14 cellular contexts compared by ENCODE assay signal in the genomic region with DNA sequence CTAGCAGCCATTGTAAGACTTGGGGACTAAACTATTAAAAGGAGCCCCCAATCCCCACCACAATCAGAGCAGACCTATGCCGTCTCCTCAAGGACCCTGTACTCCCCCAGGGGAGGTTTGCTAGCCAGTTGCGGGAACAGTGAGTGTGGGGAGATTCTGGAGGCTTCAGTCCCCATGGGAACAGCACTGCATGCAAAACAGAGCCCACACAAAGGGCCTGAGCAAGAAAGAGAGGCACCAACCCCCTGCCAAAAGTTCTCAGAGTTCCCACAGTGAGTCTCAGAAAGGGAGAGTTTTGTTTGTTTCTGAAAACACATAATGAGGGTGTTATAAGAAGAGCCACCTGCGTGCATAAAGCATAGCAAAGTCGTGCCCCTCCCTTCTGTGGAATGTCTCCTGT. TPM values are rescaled to one million over a fixed set of nuclear protein-coding genes. Genes with fewer than 3 reads are reported as not detected.
A peak's percentile ranks its signal among the peaks of the same experiment; 100 is the strongest.
DNase-seq lines count a peak whose midpoint lies in the region; ATAC-seq, FAIRE-seq and TF ChIP-seq lines count a peak whose summit lies in the region.
"Had no signal": no experiment of that assay in that cellular context is flagged by ENCODE, and none has a peak within 500 bp of the region (broad histone marks: within the 10 kb centered on the region; RNA-seq: fewer than 3 reads in every experiment).

No MANE protein-coding gene starts in this region.

- 63 to 75% (median 67%) methylated on average over 2 to 4 of the region's 4 CpGs for WGBS in adrenal gland, 4 donors

- intact Hi-C loops in adrenal gland (cut with DNase I): no loop called here

- DNase-seq in GM12864 (ENCODE audit: low read depth) (peak; percentile 22), anterior cingulate cortex (lab: John Stamatoyannopoulos, UW) (peak in 41 of 58 donors; percentile 10 to 83 (median 48)), HTR-8/SVneo (ENCODE audit: insufficient read length, low spot score) (no peak), adrenal gland (no peak), AG08395 (ENCODE audit: low spot score) (no peak)
- no peak for DNase-seq in activated CD4-positive, CD25-positive, alpha-beta regulatory T cell treated with anti-CD3 and anti-CD28 coated beads, Interleukin-2, amount 50 U/mL, for 72 hours
- DNase-seq: activated CD8-positive, alpha-beta memory T cell treated with anti-CD3 and anti-CD28 coated beads, Interleukin-2, amount 10 ng/mL, durations not matched to agents 7 days and 5 days; foreskin melanocyte; IMR-90; NCI-H226; spleen had no signal

- H3K27me3 ChIP-seq in adrenal gland: no peaks in the 10 kb centered on the region
- H3K27me3 ChIP-seq: cardiac muscle cell had no signal

- H3K27ac ChIP-seq in adrenal gland: no peak overlapping the region
- H3K27ac ChIP-seq: cardiac muscle cell, spleen had no signal

- H3K9me3 ChIP-seq in adrenal gland (replicated peaks in 1 of 3): no peaks in the 10 kb centered on the region
- H3K9me3 ChIP-seq: spleen had no signal

- no peak overlapping the region for H3K4me3 ChIP-seq in GM12864 (ENCODE audit: low read depth, low read length)
- no peak overlapping the region for H3K4me3 ChIP-seq in adrenal gland
- H3K4me3 ChIP-seq: cardiac muscle cell, spleen had no signal

- TF ChIP-seq CTCF in GM12864 (IDR thresholded peaks at IDR 0.05; ENCODE audit: low read depth, low read length, missing control alignments): no peak
- TF ChIP-seq CTCF in adrenal gland (IDR thresholded peaks at IDR 0.05): no peak

- ATAC-seq in GM19467 (IDR thresholded peaks at IDR 0.05; ENCODE audit: unreplicated experiment): peak; percentile 56
- peak; percentile 68 for ATAC-seq in HG02970 (IDR thresholded peaks at IDR 0.05; ENCODE audit: low FRiP score, unreplicated experiment)
- ATAC-seq: activated CD8-positive, alpha-beta memory T cell treated with anti-CD3 and anti-CD28 coated beads, Interleukin-2, amount 10 ng/mL, durations not matched to agents 7 days and 5 days had no signal

- FAIRE-seq in HTR-8/SVneo (lab: Jason Lieb, UNC): no peak

- H3K4me1 ChIP-seq in adrenal gland (replicated peaks in 1 of 2): no peaks in the 10 kb centered on the region
- H3K4me1 ChIP-seq: spleen had no signal

- no peaks in the 10 kb centered on the region for H3K36me3 ChIP-seq in adrenal gland (replicated peaks in 1 of 2)
- H3K36me3 ChIP-seq: cardiac muscle cell, spleen had no signal

- no peak for TF ChIP-seq POLR2A in adrenal gland (IDR thresholded peaks at IDR 0.05)

RNA-seq across cellular contexts. Expression of a gene that starts 56.6 kb away (rescaled TPM):
- total RNA-seq in adrenal gland: under 1 TPM in 5 of 8 donors, not detected in 3; 0.14 to 0.40 (median 0.38) TPM
- 1 to 10 TPM in 2 of 3 donors, under 1 TPM in 1; 0.57 to 1.3 (median 1.1) TPM for polyA plus RNA-seq in adrenal gland
- total RNA-seq: activated CD8-positive, alpha-beta memory T cell treated with anti-CD3 and anti-CD28 coated beads, Interleukin-2, amount 10 ng/mL, durations not matched to agents 7 days and 5 days; cardiac muscle cell; IMR-90 had no signal

Comparison
In these comparisons a context has a peak if more than half of its experiments do, and no peak if none do; other contexts are left out.
1. DNase-seq: peak in GM12864 (single experiment) and anterior cingulate cortex (41 of 58); none in HTR-8/SVneo (single experiment), adrenal gland (0 of 7), AG08395 (single experiment) and activated CD4-positive, CD25-positive, alpha-beta regulatory T cell treated with anti-CD3 and anti-CD28 coated beads, Interleukin-2, amount 50 U/mL, for 72 hours (single experiment).